Comparison of ENCODE assay signal across 12 cellular contexts in genomic region chr10:56319386-56319785, GRCh38. TPM values are rescaled to one million over a fixed set of nuclear protein-coding genes. Genes with fewer than 3 reads are reported as not detected.
DNase-seq lines count a peak whose midpoint lies in the region; ATAC-seq, FAIRE-seq and TF ChIP-seq lines count a peak whose summit lies in the region.
"Had no signal": no experiment of that assay in that cellular context is flagged by ENCODE, and none has a peak within 500 bp of the region (broad histone marks: within the 10 kb centered on the region; RNA-seq: fewer than 3 reads in every experiment).

No MANE protein-coding gene starts in this region.

- peak overlapping the region; percentile 22 for H3K27ac ChIP-seq in keratinocyte (ENCODE audit: control insufficient read depth, insufficient read depth, low read length)

- dilution Hi-C loops in keratinocyte (cut with MboI; ENCODE audit: extremely low pct_ligation_motif_present, low sequenced_read_pairs), result no loop called here

- no peaks in the 10 kb centered on the region for H3K27me3 ChIP-seq in keratinocyte (ENCODE audit: control insufficient read depth, extremely low read depth, insufficient read depth, low read length)

- CTCF ChIA-PET in WTC11 (lab: Charles Lee), result no interaction called here

- ATAC-seq in GM18909 (IDR thresholded peaks at IDR 0.05; ENCODE audit: poor library complexity, unreplicated experiment) (peak; percentile 97), HG02623 (IDR thresholded peaks at IDR 0.05; ENCODE audit: unreplicated experiment) (peak; percentile 90), HG03571 (IDR thresholded peaks at IDR 0.05; ENCODE audit: unreplicated experiment) (peak; percentile 97), WTC11 (no peak)
- ATAC-seq: T-helper 17 cell had no signal

- H3K9me1 ChIP-seq in keratinocyte (ENCODE audit: control insufficient read depth, extremely low read depth, insufficient read depth, low read length), result no peaks in the 10 kb centered on the region

- no peak for TF ChIP-seq CTCF in keratinocyte (optimal IDR thresholded peaks at IDR 0.05 in 1 of 3, IDR thresholded peaks at IDR 0.05 in 1 of 3, conservative IDR thresholded peaks at IDR 0.05 in 1 of 3; ENCODE audit: extremely low read depth in 1 of 3, insufficient read depth in 2 of 3, low read length in 3 of 3)
- no peak for TF ChIP-seq CTCF in WTC11 (IDR thresholded peaks at IDR 0.05)
- no peak for TF ChIP-seq CTCF in D721Med (IDR thresholded peaks at IDR 0.05; ENCODE audit: insufficient read depth, missing control alignments)

- H3K4me3 ChIP-seq in keratinocyte (ENCODE audit: control insufficient read depth in 2 of 3, extremely low read depth in 1 of 3, insufficient read depth in 2 of 3, low read depth in 1 of 3, low read length in 3 of 3), result no peak overlapping the region

- H3K27me3 Mint-ChIP-seq in WTC11 (ENCODE audit: low read depth), result no peaks in the 10 kb centered on the region
- H3K27me3 Mint-ChIP-seq: T-helper 17 cell had no signal

- H3K9ac ChIP-seq in keratinocyte (ENCODE audit: control insufficient read depth, extremely low read depth, insufficient read depth, low read length), result no peak overlapping the region

- H3K9me3 ChIP-seq in keratinocyte (ENCODE audit: control insufficient read depth, low read depth, low read length), result no peaks in the 10 kb centered on the region

- POLR2A ChIA-PET in WTC11 (lab: Charles Lee), result no interaction called here

- FAIRE-seq in keratinocyte (lab: Jason Lieb, UNC), result peak; percentile 56
- FAIRE-seq in D721Med (lab: Jason Lieb, UNC), result no peak

- H3K36me3 ChIP-seq in keratinocyte (ENCODE audit: control insufficient read depth in 2 of 2, extremely low read depth in 1 of 2, insufficient read depth in 2 of 2, low read length in 2 of 2), result no peaks in the 10 kb centered on the region

- peaks cover 26% of the 10 kb centered on the region for H3K4me1 ChIP-seq in keratinocyte (ENCODE audit: control insufficient read depth, extremely low read depth, insufficient read depth, low read length)

- no peak overlapping the region for H2AFZ ChIP-seq in keratinocyte (ENCODE audit: control insufficient read depth, low read length)

- H3K27ac Mint-ChIP-seq in WTC11, result no peak overlapping the region
- H3K27ac Mint-ChIP-seq: T-helper 17 cell had no signal

- peaks cover 12% of the 10 kb centered on the region for H3K36me3 Mint-ChIP-seq in WTC11

- DNase-seq in keratinocyte (ENCODE audit: low read depth, low spot score) (peak; percentile 93), WTC11 (ENCODE audit: low spot score) (no peak), D721Med (ENCODE audit: insufficient read length, low spot score) (no peak), SK-N-DZ (ENCODE audit: low spot score) (no peak)
- DNase-seq in activated T-cell treated with anti-CD3 and anti-CD28 coated beads, Interleukin-2, amount 50 U/mL, for 48 hours, result no peak
- DNase-seq: activated naive CD4-positive, alpha-beta T cell treated with Interleukin-2 at 50 U/mL for 16 hours; mesendoderm; NCI-H1436 treated with DMSO at 0.1 percent for 48 hours; T-helper 17 cell had no signal

- no peaks in the 10 kb centered on the region for H4K20me1 ChIP-seq in keratinocyte (ENCODE audit: control insufficient read depth, extremely low read depth, insufficient read depth, low read length)

- H3K4me3 Mint-ChIP-seq in WTC11, result no peak overlapping the region
- H3K4me3 Mint-ChIP-seq: T-helper 17 cell had no signal

- H3K4me2 ChIP-seq in keratinocyte (ENCODE audit: control insufficient read depth, extremely low read depth, insufficient read depth, low read depth, low read length), result peak overlapping the region; percentile 30

- peaks cover 20% of the 10 kb centered on the region for H3K9me3 Mint-ChIP-seq in WTC11

- H3K79me2 ChIP-seq in keratinocyte (ENCODE audit: control insufficient read depth, insufficient read depth, low read length), result no peaks in the 10 kb centered on the region

- no peaks in the 10 kb centered on the region for H3K4me1 Mint-ChIP-seq in WTC11
- H3K4me1 Mint-ChIP-seq: T-helper 17 cell had no signal

TF ChIP-seq in WTC11, 78 proteins besides CTCF, POLR2A, EP300 and RAD21 (continues in another document):
- TF ChIP-seq ZNF317 (CRISPR knock-in tag; IDR thresholded peaks at IDR 0.05; ENCODE audit: borderline replicate concordance, low read depth) (no peak), ZNF416 (CRISPR knock-in tag; IDR thresholded peaks at IDR 0.05) (no peak), NR3C1 (CRISPR knock-in tag; conservative IDR thresholded peaks at IDR 0.05; ENCODE audit: low read depth) (no peak), KAT7 (CRISPR knock-in tag; IDR thresholded peaks at IDR 0.05; ENCODE audit: borderline replicate concordance) (no peak), ZNF232 (CRISPR knock-in tag; IDR thresholded peaks at IDR 0.05) (no peak), ZNF219 (CRISPR knock-in tag; IDR thresholded peaks at IDR 0.05; ENCODE audit: borderline replicate concordance) (no peak), TCF7 (CRISPR knock-in tag; IDR thresholded peaks at IDR 0.05; ENCODE audit: low read depth) (no peak), NR1H2 (CRISPR knock-in tag; IDR thresholded peaks at IDR 0.05) (no peak), RELA (CRISPR knock-in tag; IDR thresholded peaks at IDR 0.05; ENCODE audit: borderline replicate concordance) (no peak), AR (CRISPR knock-in tag; IDR thresholded peaks at IDR 0.05) (no peak), FOXP1 (CRISPR knock-in tag; IDR thresholded peaks at IDR 0.05; ENCODE audit: borderline replicate concordance) (no peak), GABPB1 (CRISPR knock-in tag; IDR thresholded peaks at IDR 0.05) (no peak), ZMAT4 (CRISPR knock-in tag; IDR thresholded peaks at IDR 0.05) (no peak), IRF1 (CRISPR knock-in tag; IDR thresholded peaks at IDR 0.05) (no peak), ELF4 (CRISPR knock-in tag; IDR thresholded peaks at IDR 0.05; ENCODE audit: low read depth) (no peak), CDX4 (CRISPR knock-in tag; IDR thresholded peaks at IDR 0.05; ENCODE audit: borderline replicate concordance) (no peak), MAX (CRISPR knock-in tag; IDR thresholded peaks at IDR 0.05) (no peak)

RNA-seq across cellular contexts. Expression of gene ZWINT, which starts 41.7 kb away (rescaled TPM):
- 9.8 to 37.4 TPM (median 31.2 TPM) in 3 replicates for polyA plus RNA-seq in keratinocyte
- polyA plus RNA-seq in keratinocyte (2011; ENCODE audit: low read depth), result 2.8 TPM
- 8.0 and 10.0 TPM in 2 replicates for polyA plus RNA-seq in keratinocyte (2011; cell fraction: cytosol; rRNA removed)
- polyA plus RNA-seq in keratinocyte (2011; cell fraction: nucleus; rRNA removed), result 12.1 and 14.3 TPM in 2 replicates
- 1.3 and 25.2 TPM in 2 replicates for polyA plus RNA-seq in keratinocyte (2012; ENCODE audit: low replicate concordance)
- 2.6 to 18.0 TPM (median 7.6 TPM) in 3 replicates for polyA minus RNA-seq in keratinocyte
- 10.7 TPM for polyA minus RNA-seq in keratinocyte (2011; cell fraction: cytosol; rRNA and poly(A)+ RNA removed)
- 1.8 and 2.4 TPM in 2 replicates for polyA minus RNA-seq in keratinocyte (2011; cell fraction: nucleus; rRNA and poly(A)+ RNA removed)
- 66.9 to 67.8 TPM (median 67.8 TPM) in 3 replicates for total RNA-seq in WTC11 (2021)
- 213 and 214 TPM in 2 replicates for polyA plus RNA-seq in SK-N-DZ (2014; cell fraction: cytosol; rRNA removed)
- polyA plus RNA-seq in SK-N-DZ (2014; cell fraction: nucleus; rRNA removed), result 431 and 468 TPM in 2 replicates
